20 cellular contexts compared by ENCODE assay signal in the genomic region with DNA sequence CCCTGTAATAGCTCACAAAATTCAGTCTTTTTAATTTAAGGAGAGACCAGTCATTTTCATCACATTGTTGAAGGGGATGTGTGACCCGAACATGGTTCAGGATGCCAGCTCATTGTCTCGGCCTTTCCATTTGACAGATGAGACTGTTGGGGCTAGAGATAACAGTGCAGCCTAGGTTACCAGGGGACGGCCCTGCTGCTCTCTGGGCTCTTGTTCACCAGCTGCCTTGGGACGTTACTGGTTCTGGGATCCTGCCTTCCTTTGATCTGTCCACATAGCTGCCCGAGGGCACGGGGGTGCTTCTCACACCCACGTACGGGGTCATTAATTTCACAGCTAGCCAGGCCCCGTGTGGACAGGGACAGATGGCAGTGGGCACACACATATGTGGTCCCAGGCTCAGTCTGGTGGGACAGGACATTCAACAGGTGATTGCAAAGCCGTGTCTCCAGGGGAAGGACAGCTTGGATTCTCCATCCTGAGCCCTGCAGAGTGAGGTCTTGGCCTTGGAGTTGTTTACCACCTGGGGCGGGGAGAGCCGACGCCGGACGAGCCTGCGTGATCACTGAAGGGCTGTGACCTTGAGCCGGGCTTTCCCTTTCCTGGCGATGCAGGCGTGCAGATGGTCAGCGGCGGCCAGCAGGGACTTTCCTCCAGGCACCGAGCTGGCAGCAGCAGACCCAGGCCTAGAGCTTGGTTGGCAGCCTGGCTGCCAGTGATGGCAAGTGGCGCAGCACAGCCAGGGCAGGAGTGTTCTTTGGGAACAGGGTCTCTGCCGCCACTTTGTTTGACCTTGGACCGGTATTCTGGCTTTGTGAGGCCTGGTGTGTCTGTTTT. TPM values are rescaled to one million over a fixed set of nuclear protein-coding genes. Genes with fewer than 3 reads are reported as not detected.
DNase-seq lines count a peak whose midpoint lies in the region; ATAC-seq and TF ChIP-seq lines count a peak whose summit lies in the region.
"Had no signal": no experiment of that assay in that cellular context is flagged by ENCODE, and none has a peak within 500 bp of the region (broad histone marks: within the 10 kb centered on the region; RNA-seq: fewer than 3 reads in every experiment).

No MANE protein-coding gene starts in this region.

- ATAC-seq in Right ventricle myocardium inferior = peak; percentile 18
- ATAC-seq in heart right ventricle = peak in 7 of 8 donors; percentile 21 to 47 (median 42)
- ATAC-seq in HG02763 (IDR thresholded peaks at IDR 0.05; ENCODE audit: unreplicated experiment) = no peak
- ATAC-seq: activated T-cell treated with anti-CD3 and anti-CD28 coated beads, Interleukin-2, amount 50 U/mL, for 4 hours; mucosa of descending colon had no signal

- intact Hi-C loops in Right ventricle myocardium inferior (cut with DNase I) (loop anchor here (5.0 kb wide), 2 partner anchors 66 to 236 kb away; no protein-coding TSS in a partner anchor), cardiac septum (cut with DNase I) (loop anchor here (5.0 kb wide), 1 partner anchor 246 kb away; a partner anchor contains a TSS), heart right ventricle (cut with DNase I) (loop anchor here (2.0 to 10.0 kb wide), 6 partner anchors 136 to 248 kb away; a partner anchor contains a TSS)

- no peaks in the 10 kb centered on the region for H3K27me3 ChIP-seq in heart right ventricle
- H3K27me3 ChIP-seq: hepatocyte, upper lobe of left lung had no signal

- DNase-seq in Right ventricle myocardium inferior (ENCODE audit: missing footprints) = no peak
- no peak for DNase-seq in cardiac septum (ENCODE audit: low spot score)
- peak; percentile 52 to 63 for DNase-seq in heart right ventricle
- peak; percentile 81 to 86 for DNase-seq in lung microvascular endothelial cell (ENCODE audit: low read depth in 2 of 2)
- no peak for DNase-seq in retina
- DNase-seq in A172 (ENCODE audit: low spot score) = no peak
- DNase-seq in NCI-H2081 (lab: John Stamatoyannopoulos, UW) = no peak
- DNase-seq: 8988T; activated CD4-positive, alpha-beta T cell treated with anti-CD3 and anti-CD28 coated beads for 4 hours; activated T-cell treated with anti-CD3 and anti-CD28 coated beads, Interleukin-2, amount 50 U/mL, for 4 hours; CD8-positive, alpha-beta memory T cell; foreskin fibroblast; NCI-H526; RPMI8226; upper lobe of left lung had no signal

- 51 to 55% methylated on average over 25 of the region's 25 CpGs for WGBS in heart right ventricle, 2 donors

- no peak for TF ChIP-seq CTCF in heart right ventricle (IDR thresholded peaks at IDR 0.05)

- peaks cover 24 to 78% (median 64%) of the 10 kb centered on the region in 9 donors for H3K4me1 ChIP-seq in heart right ventricle

- peaks cover 0 to 85% (median 5%) of the 10 kb centered on the region in 9 donors for H3K36me3 ChIP-seq in heart right ventricle

- H3K27ac ChIP-seq in heart right ventricle = peak overlapping the region; percentile 70 to 87 (median 84)
- H3K27ac ChIP-seq: hepatocyte, KMS-11 had no signal

- H3K4me3 ChIP-seq in heart right ventricle = no peak overlapping the region
- H3K4me3 ChIP-seq: hepatocyte, mucosa of descending colon, upper lobe of left lung had no signal

- no peaks in the 10 kb centered on the region for H3K9me3 ChIP-seq in heart right ventricle
- H3K9me3 ChIP-seq: mucosa of descending colon, upper lobe of left lung had no signal

RNA-seq across cellular contexts. Expression of a gene that starts 26.7 kb away (rescaled TPM):
- total RNA-seq in Right ventricle myocardium inferior (not detected), cardiac septum (0.54 TPM), heart right ventricle (1 to 10 TPM in 1 of 10 donors, under 1 TPM in 7, not detected in 2; 0.17 to 1.3 (median 0.37) TPM), lung microvascular endothelial cell (under 0.01 TPM in 1 of 2 replicates, not detected in the other)
- polyA plus RNA-seq in heart right ventricle = 1 to 10 TPM in 1 of 2 donors, under 1 TPM in 1; 0.64 to 1.1 TPM
- total RNA-seq in A172 (2014; rRNA removed; shearing (Covaris generic)) = 0.22 TPM in 1 of 2 replicates, not detected in the other
- total RNA-seq: HT1080 had no signal
- polyA plus RNA-seq: CD8-positive, alpha-beta memory T cell had no signal

RNA-seq across cellular contexts. Expression of a gene that starts 55.5 kb away (rescaled TPM):
- 27.7 TPM for total RNA-seq in Right ventricle myocardium inferior
- total RNA-seq in cardiac septum = 31.1 TPM
- 10 to 100 TPM; 17.9 to 34.1 (median 23.7) TPM for total RNA-seq in heart right ventricle
- polyA plus RNA-seq in heart right ventricle = 10 to 100 TPM; 15.4 to 83.8 TPM
- total RNA-seq in lung microvascular endothelial cell = 29.0 and 29.6 TPM in 2 replicates
- 36.3 and 45.9 TPM in 2 replicates for total RNA-seq in A172 (2014; rRNA removed; shearing (Covaris generic))

Comparison
In these comparisons a context has a peak if more than half of its experiments do, and no peak if none do; other contexts are left out.
1. DNase-seq: peak in heart right ventricle (2 of 2) and lung microvascular endothelial cell (2 of 2); none in Right ventricle myocardium inferior (single experiment), cardiac septum (single experiment), retina (single experiment), A172 (single experiment) and NCI-H2081 (0 of 2).